Comparison of ENCODE assay signal across 8 cellular contexts in the genomic region with DNA sequence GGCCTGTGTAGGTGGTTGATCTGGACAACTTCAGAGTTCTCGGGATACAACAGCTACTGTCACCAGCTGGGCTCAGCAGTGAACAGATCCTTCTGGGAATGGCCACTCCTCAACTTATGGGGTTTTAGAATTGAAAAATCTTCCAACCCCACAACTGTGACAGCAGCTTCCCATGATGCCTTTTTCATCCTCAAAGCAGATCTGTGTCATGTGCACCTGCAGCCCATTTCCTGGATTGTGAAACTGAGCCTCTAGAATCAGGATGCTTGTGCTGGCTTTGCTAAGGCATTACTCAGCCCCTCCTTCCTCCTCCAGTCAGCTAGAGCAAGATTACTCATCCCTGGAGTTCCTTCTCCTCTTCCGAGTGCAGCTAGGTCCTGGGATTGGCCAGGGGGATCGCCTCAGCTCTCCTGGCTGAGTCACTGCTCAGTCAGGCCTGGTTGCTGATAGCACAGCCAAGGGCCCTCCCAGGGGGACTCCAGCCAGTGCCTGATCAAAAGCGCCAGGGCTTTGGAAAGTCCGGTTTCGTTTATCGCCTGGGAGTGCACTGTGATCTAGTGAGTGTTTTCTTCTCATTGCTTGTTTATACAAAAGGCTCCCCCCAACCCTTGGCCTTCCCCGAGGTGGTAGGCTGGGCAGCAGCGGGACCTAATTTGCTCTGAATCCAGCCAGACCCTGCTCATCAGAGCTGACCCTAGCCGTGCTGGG. TPM values are rescaled to one million over a fixed set of nuclear protein-coding genes. Genes with fewer than 3 reads are reported as not detected.
DNase-seq lines count a peak whose midpoint lies in the region; ATAC-seq and TF ChIP-seq lines count a peak whose summit lies in the region.

No MANE protein-coding gene starts in this region.

- H2BK20ac ChIP-seq in IMR-90 (ENCODE audit: low read depth, low read length): peak overlapping the region; percentile 69

- no peak for TF ChIP-seq POLR2A in IMR-90 (IDR thresholded peaks at IDR 0.05; ENCODE audit: low read depth, low read length)

- H2AK9ac ChIP-seq in IMR-90 (replicated peaks; ENCODE audit: low read depth, low read length, poor library complexity): peak overlapping the region; percentile 83

- H3K4me3 ChIP-seq in IMR-90 (ENCODE audit: insufficient read depth, low read depth, low read length): peak overlapping the region; percentile 10
- H3K4me3 ChIP-seq in OCI-LY7 (ENCODE audit: low read depth, low read length, poor library complexity, severe bottlenecking): peak overlapping the region; percentile 51
- no peak overlapping the region for H3K4me3 ChIP-seq in epithelial cell of esophagus (ENCODE audit: low read length)

- peak overlapping the region; percentile 68 for H4K91ac ChIP-seq in IMR-90 (ENCODE audit: insufficient read depth, low read depth, low read length)

- H2BK15ac ChIP-seq in IMR-90 (ENCODE audit: low read depth, low read length): peak overlapping the region; percentile 41; the same call in 1 of the 3 replicates

- peak overlapping the region; percentile 72 for H3K9ac ChIP-seq in IMR-90 (ENCODE audit: low read depth, low read length)

- peak overlapping the region; percentile 90 for H2BK120ac ChIP-seq in IMR-90 (ENCODE audit: low read depth, low read length)

- H4K20me1 ChIP-seq in IMR-90 (ENCODE audit: insufficient read depth, low read length): no peaks in the 10 kb centered on the region
- H4K20me1 ChIP-seq in OCI-LY7 (ENCODE audit: insufficient read depth, low read length): peaks cover 10% of the 10 kb centered on the region; the same call in 1 of the 2 replicates

- peak overlapping the region; percentile 91 for H2AFZ ChIP-seq in IMR-90 (replicated peaks; ENCODE audit: low read length, poor library complexity)
- H2AFZ ChIP-seq in OCI-LY7 (ENCODE audit: low read length): peak overlapping the region; percentile 53

- BruUV-seq in IMR-90 (replicated peaks; lab: Mats Ljungman, UMichigan): no TSS peak
- no TSS peak for BruUV-seq in OCI-LY7 (replicated peaks; lab: Mats Ljungman, UMichigan)

- no peaks in the 10 kb centered on the region for H3K9me3 ChIP-seq in IMR-90 (ENCODE audit: control insufficient read depth, insufficient read depth, low read length)
- no peaks in the 10 kb centered on the region for H3K9me3 ChIP-seq in OCI-LY7 (ENCODE audit: low read length)

- peak overlapping the region; percentile 57 for H3K18ac ChIP-seq in IMR-90 (ENCODE audit: low read depth, low read length)

- no peak for TF ChIP-seq RAD21 in IMR-90 (IDR thresholded peaks at IDR 0.05; ENCODE audit: low read length)

- TF ChIP-seq CTCF in IMR-90 (conservative IDR thresholded peaks at IDR 0.05; ENCODE audit: low read depth, low read length): no peak
- TF ChIP-seq CTCF in OCI-LY7 (conservative IDR thresholded peaks at IDR 0.05; ENCODE audit: low read length): no peak
- TF ChIP-seq CTCF in epithelial cell of esophagus (IDR thresholded peaks at IDR 0.05; ENCODE audit: insufficient read depth, low read depth, low read length, missing control alignments): no peak

- CTCF ChIA-PET in IMR-90 (lab: Yijun Ruan, JAX) (interaction anchor here (0.6 to 1.9 kb wide), 7 partner anchors 31 to 81 kb away, joined by 3 to 7 read pairs (median 4); no protein-coding TSS in a partner anchor), OCI-LY7 (lab: Charles Lee; ENCODE audit: unreplicated experiment) (interaction anchor here (0.6 to 1.9 kb wide), 6 partner anchors 8 to 81 kb away, joined by 3 to 10 read pairs (median 4); no protein-coding TSS in a partner anchor)

- no peaks in the 10 kb centered on the region for H3K9me2 ChIP-seq in OCI-LY7 (ENCODE audit: insufficient read depth, low read length)

- peaks cover 22% of the 10 kb centered on the region for H3K79me2 ChIP-seq in OCI-LY7 (ENCODE audit: insufficient read depth, low read depth, low read length)

- peaks cover 9% of the 10 kb centered on the region; the same call in 1 of the 2 replicates for H3K9me1 ChIP-seq in IMR-90 (ENCODE audit: insufficient read depth, low read length)

- H3K36me3 ChIP-seq in IMR-90 (ENCODE audit: control insufficient read depth, insufficient read depth, low read length): no peaks in the 10 kb centered on the region
- no peaks in the 10 kb centered on the region for H3K36me3 ChIP-seq in OCI-LY7 (ENCODE audit: insufficient read depth, low read length)

- no CpG with 5 or more reads among the region's 10 CpGs for WGBS in IMR-90 (ENCODE audit: extremely low coverage in 2 of 2, insufficient read length in 1 of 2), 2 experiments

- peak overlapping the region; percentile 77 for H3K4ac ChIP-seq in IMR-90 (ENCODE audit: low read depth, low read length)

- H2BK5ac ChIP-seq in IMR-90 (ENCODE audit: low read depth, low read length, poor library complexity, severe bottlenecking): peak overlapping the region; percentile 84

- H3K14ac ChIP-seq in IMR-90 (replicated peaks; ENCODE audit: low read depth, low read length): peak overlapping the region; percentile 51; the same call in 1 of the 2 replicates

- H3K27ac ChIP-seq in IMR-90 (ENCODE audit: insufficient read depth, low read length): peak overlapping the region; percentile 88
- H3K27ac ChIP-seq in OCI-LY7 (ENCODE audit: low read depth, low read length, poor library complexity, severe bottlenecking): peak overlapping the region; percentile 31

- in situ Hi-C loops in IMR-90 (cut with MboI; ENCODE audit: low sequenced_read_pairs): loop anchor here (5.0 kb wide), 1 partner anchor 47 kb away; no protein-coding TSS in a partner anchor

- dilution Hi-C loops in IMR-90 (cut with HindIII; ENCODE audit: low sequenced_read_pairs, unreplicated experiment): no loop called here

- H3K56ac ChIP-seq in IMR-90 (ENCODE audit: extremely low read depth, insufficient read depth, low read length): peak overlapping the region; percentile 62; the same call in 1 of the 2 replicates

- H3K4me2 ChIP-seq in IMR-90 (ENCODE audit: low read depth, low read length) (peak overlapping the region; percentile 79), OCI-LY7 (ENCODE audit: low read length) (peak overlapping the region; percentile 75)

- intact Hi-C loops in IMR-90 (cut with micrococcal nuclease) (loop anchor here (2.0 kb wide), 1 partner anchor 55 kb away; no protein-coding TSS in a partner anchor), OCI-LY7 (cut with micrococcal nuclease; ENCODE audit: unreplicated experiment) (loop anchor here (2.0 kb wide), 1 partner anchor 51 kb away; no protein-coding TSS in a partner anchor)

- peak; percentile 34 for DNase-seq in DMS114 treated with DMSO at 0.1 percent for 48 hours (lab: John Stamatoyannopoulos, UW; ENCODE audit: unreplicated experiment)
- peak; percentile 100 for DNase-seq in IMR-90
- DNase-seq in OCI-LY7 (ENCODE audit: low spot score): peak; percentile 81
- DNase-seq in activated T-cell treated with anti-CD3 and anti-CD28 coated beads for 1 hour (ENCODE audit: low read depth): peak; percentile 44
- peak; percentile 100 for DNase-seq in epithelial cell of esophagus (ENCODE audit: low read depth)
- peak; percentile 96 for DNase-seq in mucosa of gallbladder (ENCODE audit: low spot score)
- DNase-seq in stimulated activated CD8-positive, alpha-beta memory T cell treated with anti-CD3 and anti-CD28 coated beads, Interleukin-7, amount 100 ng/mL, for 24 hours (ENCODE audit: low read depth): peak; percentile 63

- peaks cover 16% of the 10 kb centered on the region for H3K4me1 ChIP-seq in IMR-90 (ENCODE audit: control insufficient read depth, insufficient read depth, low read length)
- peaks cover 52% of the 10 kb centered on the region for H3K4me1 ChIP-seq in OCI-LY7 (ENCODE audit: insufficient read depth, low read length, poor library complexity, severe bottlenecking)

- peak overlapping the region; percentile 62 for H2AK5ac ChIP-seq in IMR-90 (ENCODE audit: low read depth, low read length)

- H4K5ac ChIP-seq in IMR-90 (ENCODE audit: low read depth, low read length): peak overlapping the region; percentile 68

- peak; percentile 61 for ATAC-seq in GM21717 (IDR thresholded peaks at IDR 0.05; ENCODE audit: unreplicated experiment)
- peak; percentile 87 for ATAC-seq in IMR-90 (ENCODE audit: low read depth)

- no peaks in the 10 kb centered on the region for H3K27me3 ChIP-seq in IMR-90 (ENCODE audit: control insufficient read depth, insufficient read depth, low read length)

- POLR2A ChIA-PET in IMR-90 (lab: Charles Lee; ENCODE audit: unreplicated experiment): no interaction called here
- POLR2A ChIA-PET in OCI-LY7 (lab: Charles Lee): interaction anchor here (0.6 to 1.9 kb wide), 12 partner anchors 10 to 64 kb away, joined by 3 to 29 read pairs (median 3); no protein-coding TSS in a partner anchor

- peak overlapping the region; percentile 19 to 93; a peak in 3 of 4 replicates for H4K8ac ChIP-seq in IMR-90 (ENCODE audit: low read depth in 2 of 2, low read length in 2 of 2)

- peaks cover 11 to 25% of the 10 kb centered on the region in 2 experiments for H3K79me1 ChIP-seq in IMR-90 (ENCODE audit: low read depth in 1 of 2, low read length in 2 of 2)

- peak overlapping the region; percentile 52 for H3K23ac ChIP-seq in IMR-90 (ENCODE audit: low read depth, low read length)

TF ChIP-seq in IMR-90, 13 proteins besides CTCF, POLR2A, EP300 and RAD21 (continues in another document):
- TF ChIP-seq CHD1 (IDR thresholded peaks at IDR 0.05; ENCODE audit: low read depth, low read length): no peak
- peak; percentile 54; the same call in 1 of the 2 replicates for TF ChIP-seq NFE2L2 (IDR thresholded peaks at IDR 0.05; ENCODE audit: low read depth, low read length)
- TF ChIP-seq SMC3 (IDR thresholded peaks at IDR 0.05; ENCODE audit: low read depth, low read length): 0 out of 2 replicates have a peak, but pooled peaks have one; percentile 4
- peak; percentile 90 for TF ChIP-seq FOS (IDR thresholded peaks at IDR 0.05; ENCODE audit: low read depth, low read length)
- TF ChIP-seq MAFK (IDR thresholded peaks at IDR 0.05; ENCODE audit: low read depth, low read length): peak; percentile 30
- peak; percentile 93 for TF ChIP-seq CEBPB (IDR thresholded peaks at IDR 0.05; ENCODE audit: low read depth, low read length)
- peak; percentile 58; the same call in 1 of the 2 replicates for TF ChIP-seq BHLHE40 (IDR thresholded peaks at IDR 0.05; ENCODE audit: low read depth, low read length)
- TF ChIP-seq USF2 (IDR thresholded peaks at IDR 0.05; ENCODE audit: low read depth, low read length): peak; percentile 60; the same call in 1 of the 2 replicates

RNA-seq across cellular contexts. Expression of gene LPIN1, which starts 2.4 kb away (rescaled TPM):
- total RNA-seq in IMR-90 (2012; rRNA removed) (21.3 and 21.7 TPM in 2 replicates), OCI-LY7 (2022) (65.6 and 70.2 TPM in 2 replicates), mucosa of gallbladder (51.1 TPM)
- 24.4 and 25.1 TPM in 2 replicates for polyA plus RNA-seq in IMR-90 (2012; rRNA removed)
- 10.6 and 12.6 TPM in 2 replicates for polyA plus RNA-seq in IMR-90 (2012; cell fraction: cytosol; rRNA removed)
- 32.0 and 74.8 TPM in 2 replicates for polyA plus RNA-seq in IMR-90 (2012; cell fraction: nucleus; rRNA removed; ENCODE audit: low replicate concordance)
- total RNA-seq in OCI-LY7 (2014; rRNA removed; shearing (Covaris generic)): 46.6 and 56.9 TPM in 2 replicates

Comparison
In these comparisons a context has a peak if more than half of its experiments do, and no peak if none do; other contexts are left out.
1. DNase-seq: peak in every context shown above with its lines; median percentile 100 in IMR-90; 100 in epithelial cell of esophagus; 96 in mucosa of gallbladder; 81 in OCI-LY7; 63 in stimulated activated CD8-positive, alpha-beta memory T cell treated with anti-CD3 and anti-CD28 coated beads, Interleukin-7, amount 100 ng/mL, for 24 hours; 44 in activated T-cell treated with anti-CD3 and anti-CD28 coated beads for 1 hour; 34 in DMS114 treated with DMSO at 0.1 percent for 48 hours.